In genomic region chr15:70853270-70853854, GRCh38 we compare ENCODE assay signal across 8 cellular contexts. TPM values are rescaled to one million over a fixed set of nuclear protein-coding genes. Genes with fewer than 3 reads are reported as not detected.
DNase-seq lines count a peak whose midpoint lies in the region; ATAC-seq and TF ChIP-seq lines count a peak whose summit lies in the region.

No MANE protein-coding gene starts in this region.

- DNase-seq in activated CD8-positive, alpha-beta T cell treated with anti-CD3 and anti-CD28 coated beads for 36 hours, result peak; percentile 19
- DNase-seq in activated CD8-positive, alpha-beta T cell treated with anti-CD3 and anti-CD28 coated beads, Interleukin-2, amount 10 ng/mL, durations not matched to agents 7 days and 5 days, result no peak
- DNase-seq in myocyte (ENCODE audit: low read depth), result peak; percentile 36
- DNase-seq in GF-D8 (lab: John Stamatoyannopoulos, UW), result no peak

- peak overlapping the region; percentile 54 to 68 for H3K4me3 ChIP-seq in esophagus (ENCODE audit: low read depth in 1 of 2, low read length in 2 of 2)

- CTCF ChIA-PET in activated CD8-positive, alpha-beta T cell treated with anti-CD3 and anti-CD28 coated beads for 36 hours (lab: Charles Lee), result interaction anchor here (0.6 kb wide), 1 partner anchor 167 kb away, joined by 3 read pairs; no protein-coding TSS in a partner anchor
- CTCF ChIA-PET in activated CD8-positive, alpha-beta T cell treated with anti-CD3 and anti-CD28 coated beads, Interleukin-2, amount 10 ng/mL, durations not matched to agents 7 days and 5 days (lab: Charles Lee), result no interaction called here

- peak; percentile 55 for ATAC-seq in activated CD8-positive, alpha-beta T cell treated with anti-CD3 and anti-CD28 coated beads for 36 hours
- ATAC-seq in activated CD8-positive, alpha-beta T cell treated with anti-CD3 and anti-CD28 coated beads, Interleukin-2, amount 10 ng/mL, durations not matched to agents 7 days and 5 days, result no peak
- ATAC-seq in SK-N-SH treated with all-trans-retinoic acid at 6 μM for 48 hours (peak; percentile 46), GM18909 (IDR thresholded peaks at IDR 0.05; ENCODE audit: poor library complexity, unreplicated experiment) (no peak), GM21723 (IDR thresholded peaks at IDR 0.05; ENCODE audit: unreplicated experiment) (no peak)

- WGBS in esophagus, 2 donors, result 7 to 16% methylated on average over 34 to 38 of the region's 38 CpGs

- H3K27ac Mint-ChIP-seq in activated CD8-positive, alpha-beta T cell treated with anti-CD3 and anti-CD28 coated beads for 36 hours, result no peak overlapping the region
- no peak overlapping the region for H3K27ac Mint-ChIP-seq in activated CD8-positive, alpha-beta T cell treated with anti-CD3 and anti-CD28 coated beads, Interleukin-2, amount 10 ng/mL, durations not matched to agents 7 days and 5 days

- peaks cover 40% of the 10 kb centered on the region for H3K27me3 Mint-ChIP-seq in activated CD8-positive, alpha-beta T cell treated with anti-CD3 and anti-CD28 coated beads for 36 hours
- peaks cover 61% of the 10 kb centered on the region for H3K27me3 Mint-ChIP-seq in activated CD8-positive, alpha-beta T cell treated with anti-CD3 and anti-CD28 coated beads, Interleukin-2, amount 10 ng/mL, durations not matched to agents 7 days and 5 days (ENCODE audit: low read depth)

- H3K4me1 Mint-ChIP-seq in activated CD8-positive, alpha-beta T cell treated with anti-CD3 and anti-CD28 coated beads for 36 hours (ENCODE audit: low read depth), result peaks cover 6% of the 10 kb centered on the region
- peaks cover 9% of the 10 kb centered on the region for H3K4me1 Mint-ChIP-seq in activated CD8-positive, alpha-beta T cell treated with anti-CD3 and anti-CD28 coated beads, Interleukin-2, amount 10 ng/mL, durations not matched to agents 7 days and 5 days (ENCODE audit: low read depth)

- H3K9me3 Mint-ChIP-seq in activated CD8-positive, alpha-beta T cell treated with anti-CD3 and anti-CD28 coated beads for 36 hours, result no peaks in the 10 kb centered on the region
- no peaks in the 10 kb centered on the region for H3K9me3 Mint-ChIP-seq in activated CD8-positive, alpha-beta T cell treated with anti-CD3 and anti-CD28 coated beads, Interleukin-2, amount 10 ng/mL, durations not matched to agents 7 days and 5 days (ENCODE audit: insufficient read depth)

- POLR2A ChIA-PET in activated CD8-positive, alpha-beta T cell treated with anti-CD3 and anti-CD28 coated beads for 36 hours (lab: Charles Lee), result interaction anchor here (0.5 kb wide), 1 partner anchor 148 kb away, joined by 3 read pairs; no protein-coding TSS in a partner anchor
- POLR2A ChIA-PET in activated CD8-positive, alpha-beta T cell treated with anti-CD3 and anti-CD28 coated beads, Interleukin-2, amount 10 ng/mL, durations not matched to agents 7 days and 5 days (lab: Charles Lee), result no interaction called here

- H3K4me1 ChIP-seq in esophagus (ENCODE audit: control insufficient read depth in 2 of 2, insufficient read depth in 2 of 2, low read length in 1 of 2), result no peaks in the 10 kb centered on the region

- TF ChIP-seq CTCF in activated CD8-positive, alpha-beta T cell treated with anti-CD3 and anti-CD28 coated beads for 36 hours (IDR thresholded peaks at IDR 0.05), result no peak

- no peaks in the 10 kb centered on the region for H3K36me3 ChIP-seq in esophagus (ENCODE audit: control insufficient read depth in 2 of 2, insufficient read depth in 2 of 2, low read length in 1 of 2)

- H3K4me3 Mint-ChIP-seq in activated CD8-positive, alpha-beta T cell treated with anti-CD3 and anti-CD28 coated beads for 36 hours, result peak overlapping the region; percentile 43
- no peak overlapping the region for H3K4me3 Mint-ChIP-seq in activated CD8-positive, alpha-beta T cell treated with anti-CD3 and anti-CD28 coated beads, Interleukin-2, amount 10 ng/mL, durations not matched to agents 7 days and 5 days

- no peaks in the 10 kb centered on the region for H3K9me3 ChIP-seq in esophagus (ENCODE audit: control insufficient read depth in 2 of 2, insufficient read depth in 1 of 2, low read depth in 1 of 2, low read length in 1 of 2)

- no peaks in the 10 kb centered on the region for H3K36me3 Mint-ChIP-seq in activated CD8-positive, alpha-beta T cell treated with anti-CD3 and anti-CD28 coated beads for 36 hours (ENCODE audit: low read depth)
- H3K36me3 Mint-ChIP-seq in activated CD8-positive, alpha-beta T cell treated with anti-CD3 and anti-CD28 coated beads, Interleukin-2, amount 10 ng/mL, durations not matched to agents 7 days and 5 days (ENCODE audit: low read depth), result no peaks in the 10 kb centered on the region

- peaks cover 0 to 3% of the 10 kb centered on the region in 2 donors for H3K27me3 ChIP-seq in esophagus (ENCODE audit: control insufficient read depth in 1 of 2, insufficient read depth in 2 of 2, low read length in 2 of 2)

- peak overlapping the region; percentile 79 to 81 for H3K27ac ChIP-seq in esophagus (ENCODE audit: low read depth in 2 of 2, low read length in 1 of 2)

- intact Hi-C loops in activated CD8-positive, alpha-beta T cell treated with anti-CD3 and anti-CD28 coated beads for 36 hours (cut with micrococcal nuclease), result no loop called here

TF ChIP-seq in SK-N-SH treated with all-trans-retinoic acid at 6 μM for 48 hours, 23 proteins besides CTCF, POLR2A, EP300 and RAD21:
- TF ChIP-seq CREB5 (CRISPR knock-in tag; IDR thresholded peaks at IDR 0.05; ENCODE audit: low read depth), result no peak
- no peak for TF ChIP-seq RARB (CRISPR knock-in tag; IDR thresholded peaks at IDR 0.05)
- no peak for TF ChIP-seq ISL1 (CRISPR knock-in tag; IDR thresholded peaks at IDR 0.05)
- no peak for TF ChIP-seq PATZ1 (CRISPR knock-in tag; IDR thresholded peaks at IDR 0.05; ENCODE audit: borderline replicate concordance)
- no peak for TF ChIP-seq ZFP3 (CRISPR knock-in tag; IDR thresholded peaks at IDR 0.05)
- TF ChIP-seq ZC3H10 (CRISPR knock-in tag; IDR thresholded peaks at IDR 0.05), result no peak
- TF ChIP-seq CSDC2 (CRISPR knock-in tag; IDR thresholded peaks at IDR 0.05), result no peak
- TF ChIP-seq GLIS3 (CRISPR knock-in tag; IDR thresholded peaks at IDR 0.05), result no peak
- no peak for TF ChIP-seq ZFP30 (CRISPR knock-in tag; IDR thresholded peaks at IDR 0.05)
- no peak for TF ChIP-seq ZNF565 (CRISPR knock-in tag; conservative IDR thresholded peaks at IDR 0.05; ENCODE audit: low read depth)
- TF ChIP-seq TOX (CRISPR knock-in tag; IDR thresholded peaks at IDR 0.05; ENCODE audit: borderline replicate concordance), result no peak

RNA-seq across cellular contexts. Expression of gene LARP6, which starts 0.6 kb away (rescaled TPM):
- under 1 TPM; 0.36 to 0.41 TPM for total RNA-seq in activated CD8-positive, alpha-beta T cell treated with anti-CD3 and anti-CD28 coated beads for 36 hours
- not detected for total RNA-seq in activated CD8-positive, alpha-beta T cell treated with anti-CD3 and anti-CD28 coated beads, Interleukin-2, amount 10 ng/mL, durations not matched to agents 7 days and 5 days
- polyA plus RNA-seq in esophagus, result 1 to 10 TPM; 3.2 to 6.5 TPM
- 20.6 and 44.4 TPM in 2 replicates for total RNA-seq in myocyte
- polyA plus RNA-seq in myocyte (2012), result 118 TPM

RNA-seq across cellular contexts. Expression of gene THAP10, which starts 38.9 kb away (rescaled TPM):
- not detected for total RNA-seq in activated CD8-positive, alpha-beta T cell treated with anti-CD3 and anti-CD28 coated beads for 36 hours
- not detected for total RNA-seq in activated CD8-positive, alpha-beta T cell treated with anti-CD3 and anti-CD28 coated beads, Interleukin-2, amount 10 ng/mL, durations not matched to agents 7 days and 5 days
- 1 to 10 TPM in 1 of 2 donors, under 1 TPM in 1; 0.69 to 1.1 TPM for polyA plus RNA-seq in esophagus
- total RNA-seq in myocyte, result 1.8 and 2.7 TPM in 2 replicates
- 0.82 TPM for polyA plus RNA-seq in myocyte (2012)

RNA-seq across cellular contexts. Expression of gene LRRC49, which starts 39.3 kb away (rescaled TPM):
- not detected for total RNA-seq in activated CD8-positive, alpha-beta T cell treated with anti-CD3 and anti-CD28 coated beads for 36 hours
- not detected for total RNA-seq in activated CD8-positive, alpha-beta T cell treated with anti-CD3 and anti-CD28 coated beads, Interleukin-2, amount 10 ng/mL, durations not matched to agents 7 days and 5 days
- polyA plus RNA-seq in esophagus, result 1 to 10 TPM; 1.4 to 2.1 TPM
- total RNA-seq in myocyte, result 4.0 and 4.1 TPM in 2 replicates
- 1.8 TPM for polyA plus RNA-seq in myocyte (2012)

Comparison
In these comparisons a context has a peak if more than half of its experiments do, and no peak if none do; other contexts are left out.
1. ATAC-seq: peak in activated CD8-positive, alpha-beta T cell treated with anti-CD3 and anti-CD28 coated beads for 36 hours (single experiment) and SK-N-SH treated with all-trans-retinoic acid at 6 μM for 48 hours (single experiment); none in activated CD8-positive, alpha-beta T cell treated with anti-CD3 and anti-CD28 coated beads, Interleukin-2, amount 10 ng/mL, durations not matched to agents 7 days and 5 days (single experiment), GM18909 (single experiment) and GM21723 (single experiment).
2. DNase-seq: peak in activated CD8-positive, alpha-beta T cell treated with anti-CD3 and anti-CD28 coated beads for 36 hours (single experiment) and myocyte (single experiment); none in activated CD8-positive, alpha-beta T cell treated with anti-CD3 and anti-CD28 coated beads, Interleukin-2, amount 10 ng/mL, durations not matched to agents 7 days and 5 days (single experiment) and GF-D8 (single experiment).
3. RNA of gene LARP6, which starts 0.6 kb away (total RNA-seq): 20.6 to 44.4 TPM in myocyte; 0.36 to 0.41 TPM in activated CD8-positive, alpha-beta T cell treated with anti-CD3 and anti-CD28 coated beads for 36 hours and not detected in activated CD8-positive, alpha-beta T cell treated with anti-CD3 and anti-CD28 coated beads, Interleukin-2, amount 10 ng/mL, durations not matched to agents 7 days and 5 days; every median in the first group is over 10 times any median in the second.